Comparison of ENCODE assay signal across 9 cellular contexts in the genomic region with DNA sequence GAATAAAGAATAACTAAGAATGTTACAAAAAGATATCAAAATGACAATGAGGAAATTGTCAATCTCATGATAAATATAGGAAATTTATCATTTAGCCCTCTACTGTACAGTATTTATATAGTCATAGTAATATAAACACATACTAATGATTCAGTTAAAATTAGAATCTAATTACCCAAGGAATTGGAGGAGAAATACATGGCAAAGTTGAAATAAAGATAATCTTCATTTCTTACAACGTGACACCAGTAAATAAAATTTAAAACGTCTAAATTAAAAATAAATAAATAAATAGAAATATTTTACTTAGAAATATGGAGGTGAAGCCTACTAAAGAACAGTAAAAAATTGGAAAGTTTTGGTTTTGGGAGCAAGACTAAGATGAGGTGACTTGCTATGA.
"Had no signal": no experiment of that assay in that cellular context is flagged by ENCODE, and none has a peak within 500 bp of the region (broad histone marks: within the 10 kb centered on the region; RNA-seq: fewer than 3 reads in every experiment).

No MANE protein-coding gene starts in this region.

- H3K4me2 ChIP-seq: KMS-11 had no signal

- H3K4me3 ChIP-seq: K562 had no signal

- H3K4me3 Mint-ChIP-seq: IgD-negative memory B cell had no signal

- H3K27ac ChIP-seq: HL-60, KMS-11 had no signal

- H3K4me1 Mint-ChIP-seq: IgD-negative memory B cell had no signal

- FAIRE-seq: HepG2, HTR-8/SVneo, K562 had no signal

- H3K27ac Mint-ChIP-seq: IgD-negative memory B cell had no signal

- DNase-seq: IMR-90, KBM-7, KG1 had no signal

- ATAC-seq: HepG2, K562 had no signal

- H3K27me3 Mint-ChIP-seq: IgD-negative memory B cell had no signal
